Comparison of ENCODE assay signal across 8 cellular contexts in genomic region chr9:93452710-93453046, GRCh38. TPM values are rescaled to one million over a fixed set of nuclear protein-coding genes. Genes with fewer than 3 reads are reported as not detected.
DNase-seq lines count a peak whose midpoint lies in the region; ATAC-seq, FAIRE-seq and TF ChIP-seq lines count a peak whose summit lies in the region.

No MANE protein-coding gene starts in this region.

- WGBS in K562 (ENCODE audit: insufficient coverage, low coverage, missing lambda C conversion rate), result 0% methylated on average over 10 of the region's 10 CpGs
- 0 to 1% (median 1%) methylated on average over 10 of the region's 10 CpGs for WGBS in stomach, 5 donors

- H3K4me3 Mint-ChIP-seq in Caco-2 (ENCODE audit: unreplicated experiment), result peak overlapping the region; percentile 93

- POLR2A ChIA-PET in Caco-2 (lab: Charles Lee) (no interaction called here), K562 (lab: Yijun Ruan, JAX) (interaction anchor here (0.6 to 3.8 kb wide), 5 partner anchors 12 to 459 kb away, joined by 3 to 53 read pairs (median 5); no protein-coding TSS in a partner anchor)

- H3K36me3 ChIP-seq in Caco-2 (ENCODE audit: control insufficient read depth, insufficient read depth, low read length) (no peaks in the 10 kb centered on the region), K562 (ENCODE audit: control insufficient read depth, insufficient read depth, low read length) (peaks cover 46% of the 10 kb centered on the region), stomach (peaks cover 12 to 22% (median 16%) of the 10 kb centered on the region in 4 donors)

- H2AFZ ChIP-seq in K562 (ENCODE audit: low read depth, low read length), result peak overlapping the region; percentile 40; the same call in 1 of the 2 replicates

- H3K27me3 ChIP-seq in Caco-2 (replicated peaks; ENCODE audit: control insufficient read depth, insufficient read depth, low read length) (no peaks in the 10 kb centered on the region), K562 (ENCODE audit: control insufficient read depth in 2 of 2, insufficient read depth in 2 of 2, low read length in 2 of 2) (no peaks in the 10 kb centered on the region), layer of hippocampus (ENCODE audit: control insufficient read depth, insufficient read depth, low read length) (no peaks in the 10 kb centered on the region), stomach (no peaks in the 10 kb centered on the region)

- peak overlapping the region; percentile 86 for H3K4me3 ChIP-seq in Caco-2 (ENCODE audit: low read depth, low read length)
- H3K4me3 ChIP-seq in NB4 (ENCODE audit: low read depth, low read length), result peak overlapping the region; percentile 91
- peak overlapping the region; percentile 81 for H3K4me3 ChIP-seq in K562
- H3K4me3 ChIP-seq in stomach, result peak overlapping the region; percentile 79 to 92 (median 88)

- H3K27me3 Mint-ChIP-seq in Caco-2 (ENCODE audit: insufficient read depth, unreplicated experiment), result no peaks in the 10 kb centered on the region

- TF ChIP-seq CTCF in Caco-2 (IDR thresholded peaks at IDR 0.05; ENCODE audit: insufficient read depth in 1 of 2, low read depth in 1 of 2, low read length in 1 of 2, severe bottlenecking in 1 of 2, unreplicated experiment in 1 of 2) (no peak), NB4 (IDR thresholded peaks at IDR 0.05; ENCODE audit: low read depth, low read length) (no peak), K562 (IDR thresholded peaks at IDR 0.05 in 2 of 3, conservative IDR thresholded peaks at IDR 0.05 in 1 of 3; ENCODE audit: insufficient read depth in 2 of 3, low read depth in 1 of 3, low read length in 3 of 3) (no peak), stomach (IDR thresholded peaks at IDR 0.05) (no peak)

- in situ Hi-C loops in K562 (cut with MboI), result no loop called here

- DNase-seq in Caco-2 (no peak), NB4 (ENCODE audit: low read depth) (peak; percentile 45), K562 (ENCODE audit: extremely low read depth in 1 of 4, low spot score in 3 of 4) (peak in 1 of 4 experiments; percentile 42), stomach (peak; percentile 40), AG20443 (ENCODE audit: low spot score) (no peak)
- DNase-seq in stimulated activated naive CD4-positive, alpha-beta T cell treated with Interleukin-2 at 50 U/mL for 16 hours (lab: John Stamatoyannopoulos, UW), result no peak

- no peak for TF ChIP-seq POLR2A in NB4 (IDR thresholded peaks at IDR 0.05; ENCODE audit: extremely low read depth, insufficient read length)
- no peak for TF ChIP-seq POLR2A in K562 (conservative IDR thresholded peaks at IDR 0.05)
- TF ChIP-seq POLR2A in stomach (IDR thresholded peaks at IDR 0.05), result no peak

- BruUV-seq in Caco-2 (replicated peaks; lab: Mats Ljungman, UMichigan) (no TSS peak), K562 (replicated peaks; lab: Mats Ljungman, UMichigan) (no TSS peak)

- CTCF ChIA-PET in Caco-2 (lab: Charles Lee), result no interaction called here
- CTCF ChIA-PET in K562 (lab: Yijun Ruan, JAX; ENCODE audit: low intra/inter-chr PET ratio), result no interaction called here

- H3K9me1 ChIP-seq in K562 (ENCODE audit: control insufficient read depth, insufficient read depth, low read length), result no peaks in the 10 kb centered on the region

- 0 out of 2 replicates have a peak, but pooled peaks cover 7% of the 10 kb centered on the region for H4K20me1 ChIP-seq in K562 (replicated peaks; ENCODE audit: control insufficient read depth, insufficient read depth, low read length)

- no peak for TF ChIP-seq RAD21 in K562 (CRISPR knock-in tag; conservative IDR thresholded peaks at IDR 0.05 in 1 of 2, IDR thresholded peaks at IDR 0.05 in 1 of 2)

- ATAC-seq in K562 (peak; percentile 24), HG03460 (IDR thresholded peaks at IDR 0.05; ENCODE audit: unreplicated experiment) (no peak)

- H3K9ac ChIP-seq in K562 (ENCODE audit: insufficient read depth in 1 of 2, low read depth in 2 of 2, low read length in 2 of 2), result peak overlapping the region; percentile 76 to 96

- H3K4me1 Mint-ChIP-seq in Caco-2 (ENCODE audit: low read depth, unreplicated experiment), result no peaks in the 10 kb centered on the region

- no peak for FAIRE-seq in K562 (lab: Jason Lieb, UNC)

- H3K4me1 ChIP-seq in Caco-2 (0 out of 2 replicates have a peak, but pooled peaks cover 11% of the 10 kb centered on the region), K562 (replicated peaks in 1 of 2; ENCODE audit: control insufficient read depth in 2 of 2, insufficient read depth in 2 of 2, low read length in 2 of 2) (peaks cover 12 to 13% of the 10 kb centered on the region in 2 experiments; a peak in 4 of 5 replicates), stomach (peaks cover 41 to 61% (median 52%) of the 10 kb centered on the region in 4 donors)

- intact Hi-C loops in Caco-2 (cut with micrococcal nuclease; ENCODE audit: unreplicated experiment), result loop anchor here (5.0 kb wide), 1 partner anchor 140 kb away; no protein-coding TSS in a partner anchor
- intact Hi-C loops in K562 (cut with micrococcal nuclease), result loop anchor here (1.0 to 2.0 kb wide), 2 partner anchors 34 to 114 kb away; no protein-coding TSS in a partner anchor
- intact Hi-C loops in stomach (cut with DNase I; ENCODE audit: low total_unique reads), result no loop called here

- peaks cover 35% of the 10 kb centered on the region for H3K36me3 Mint-ChIP-seq in Caco-2 (ENCODE audit: insufficient read depth, unreplicated experiment)

- H3K4me2 ChIP-seq in K562 (ENCODE audit: insufficient read depth, low read length), result peak overlapping the region; percentile 88

- TF ChIP-seq EP300 in K562 (IDR thresholded peaks at IDR 0.05; ENCODE audit: low read length) (no peak), stomach (IDR thresholded peaks at IDR 0.05) (no peak)

- peak overlapping the region; percentile 78 for H3K27ac Mint-ChIP-seq in Caco-2 (ENCODE audit: unreplicated experiment)

- H3K27ac ChIP-seq in K562 (ENCODE audit: extremely low read depth, low read depth, low read length) (peak overlapping the region; percentile 89), layer of hippocampus (ENCODE audit: low read depth, low read length) (peak overlapping the region; percentile 83), stomach (peak overlapping the region; percentile 95 to 99 (median 97))

- H3K79me2 ChIP-seq in K562 (ENCODE audit: control insufficient read depth, insufficient read depth, low read length), result peaks cover 84% of the 10 kb centered on the region

- H3K9me3 ChIP-seq in Caco-2 (no peaks in the 10 kb centered on the region), K562 (replicated peaks; ENCODE audit: control insufficient read depth, insufficient read depth, low read depth, low read length) (no peaks in the 10 kb centered on the region), stomach (no peaks in the 10 kb centered on the region)

- no peaks in the 10 kb centered on the region for H3K9me3 Mint-ChIP-seq in Caco-2 (ENCODE audit: unreplicated experiment)

TF ChIP-seq in K562, 482 proteins besides CTCF, POLR2A, EP300 and RAD21:
- TF ChIP-seq HEY1 (CRISPR knock-in tag; IDR thresholded peaks at IDR 0.05; ENCODE audit: borderline replicate concordance) (no peak), CC2D1A (IDR thresholded peaks at IDR 0.05) (0 out of 2 replicates have a peak, but pooled peaks have one; percentile 2), RBBP5 (IDR thresholded peaks at IDR 0.05; ENCODE audit: borderline replicate concordance, insufficient read depth, low read length, poor library complexity, severe bottlenecking) (peak; percentile 8)

RNA-seq across cellular contexts. Expression of gene FAM120AOS, which starts 0.7 kb away (rescaled TPM):
- 30.1 and 36.0 TPM in 2 replicates for total RNA-seq in Caco-2 (2022)
- total RNA-seq in K562 (2011; cell fraction: chromatin; rRNA removed; ENCODE audit: low replicate concordance), result 28.9 and 38.7 TPM in 2 replicates
- total RNA-seq in K562 (2011; cell fraction: nucleolus; rRNA removed), result 29.7 and 37.4 TPM in 2 replicates
- total RNA-seq in K562 (2011; cell fraction: nucleoplasm; rRNA removed), result 28.1 and 29.3 TPM in 2 replicates
- 41.4 and 44.4 TPM in 2 replicates for total RNA-seq in K562 (2014; rRNA removed)
- 39.3 and 42.7 TPM in 2 replicates for total RNA-seq in K562 (2014; rRNA removed; fragmentation: Illumina TruSeq; extraction: Trizol)
- 41.7 and 44.3 TPM in 2 replicates for total RNA-seq in K562 (2015; rRNA removed; fragmentation: Illumina TruSeq; extraction: Trizol)
- 39.6 and 43.5 TPM in 2 replicates for total RNA-seq in K562 (2021)
- 29.6 and 46.1 TPM in 2 replicates for polyA plus RNA-seq in K562 (2011; rRNA removed)
- polyA plus RNA-seq in K562 (2011; cell fraction: cytosol; rRNA removed), result 23.3 and 30.5 TPM in 2 replicates
- 19.8 and 21.6 TPM in 2 replicates for polyA plus RNA-seq in K562 (2011; cell fraction: nucleus; rRNA removed)
- polyA plus RNA-seq in K562 (2012), result 35.5 and 37.7 TPM in 2 replicates
- 40.5 and 53.4 TPM in 2 replicates for polyA plus RNA-seq in K562 (2014; fragmentation: Illumina TruSeq; extraction: Trizol)
- 10 to 100 TPM; 18.8 to 19.4 TPM for polyA plus RNA-seq in K562 (2014; fragmentation: Nextera tagmentation; extraction: Ambion mirVana)
- 39.3 and 41.5 TPM in 2 replicates for polyA plus RNA-seq in K562 (2014; rRNA removed)
- 30.7 and 32.0 TPM in 2 replicates for polyA minus RNA-seq in K562 (2011; rRNA and poly(A)+ RNA removed)
- 10.5 and 19.3 TPM in 2 replicates for polyA minus RNA-seq in K562 (2011; cell fraction: cytosol; rRNA and poly(A)+ RNA removed)
- polyA minus RNA-seq in K562 (2011; cell fraction: nucleus; rRNA and poly(A)+ RNA removed), result 16.7 and 21.9 TPM in 2 replicates
- total RNA-seq in stomach, result 100 to 1,000 TPM in 1 of 5 donors, 10 to 100 TPM in 4; 12.9 to 232 (median 40.3) TPM
- polyA plus RNA-seq in stomach, result 10 to 100 TPM; 26.2 to 63.1 (median 38.4) TPM

RNA-seq across cellular contexts. Expression of gene FAM120A, which starts 1.2 kb away (rescaled TPM):
- 42.8 and 43.2 TPM in 2 replicates for total RNA-seq in Caco-2 (2022)
- 111 and 132 TPM in 2 replicates for total RNA-seq in K562 (2011; cell fraction: chromatin; rRNA removed; ENCODE audit: low replicate concordance)
- total RNA-seq in K562 (2011; cell fraction: nucleolus; rRNA removed), result 71.4 and 76.6 TPM in 2 replicates
- total RNA-seq in K562 (2011; cell fraction: nucleoplasm; rRNA removed), result 75.8 and 80.5 TPM in 2 replicates
- total RNA-seq in K562 (2014; rRNA removed), result 42.2 and 56.2 TPM in 2 replicates
- total RNA-seq in K562 (2014; rRNA removed; fragmentation: Illumina TruSeq; extraction: Trizol), result 38.9 and 41.0 TPM in 2 replicates
- 59.5 and 62.1 TPM in 2 replicates for total RNA-seq in K562 (2015; rRNA removed; fragmentation: Illumina TruSeq; extraction: Trizol)
- 71.0 and 72.6 TPM in 2 replicates for total RNA-seq in K562 (2021)
- polyA plus RNA-seq in K562 (2011; rRNA removed), result 50.4 and 52.3 TPM in 2 replicates
- polyA plus RNA-seq in K562 (2011; cell fraction: cytosol; rRNA removed), result 34.5 and 41.7 TPM in 2 replicates
- 56.2 and 77.0 TPM in 2 replicates for polyA plus RNA-seq in K562 (2011; cell fraction: nucleus; rRNA removed)
- 40.3 and 51.8 TPM in 2 replicates for polyA plus RNA-seq in K562 (2012)
- 60.3 and 69.6 TPM in 2 replicates for polyA plus RNA-seq in K562 (2014; fragmentation: Illumina TruSeq; extraction: Trizol)
- polyA plus RNA-seq in K562 (2014; fragmentation: Nextera tagmentation; extraction: Ambion mirVana), result 10 to 100 TPM in 1 of 2 experiments, 1 to 10 TPM in 1; 8.7 to 10.3 TPM
- 34.4 and 47.6 TPM in 2 replicates for polyA plus RNA-seq in K562 (2014; rRNA removed)
- polyA minus RNA-seq in K562 (2011; rRNA and poly(A)+ RNA removed), result 105 and 107 TPM in 2 replicates
- polyA minus RNA-seq in K562 (2011; cell fraction: cytosol; rRNA and poly(A)+ RNA removed), result 89.4 and 94.9 TPM in 2 replicates
- polyA minus RNA-seq in K562 (2011; cell fraction: nucleus; rRNA and poly(A)+ RNA removed), result 102 and 127 TPM in 2 replicates
- 100 to 1,000 TPM in 3 of 5 donors, 10 to 100 TPM in 2; 88.7 to 192 (median 103) TPM for total RNA-seq in stomach
- 10 to 100 TPM; 35.8 to 59.4 (median 42.2) TPM for polyA plus RNA-seq in stomach

Comparison
In these comparisons a context has a peak if more than half of its experiments do, and no peak if none do; other contexts are left out.
1. DNase-seq: peak in NB4 (single experiment) and stomach (single experiment); none in Caco-2 (0 of 2), AG20443 (single experiment) and stimulated activated naive CD4-positive, alpha-beta T cell treated with Interleukin-2 at 50 U/mL for 16 hours (single experiment).
2. Peak in every context shown above with its lines, with median percentiles within 50 percentile points of each other: H3K4me3 ChIP-seq and H3K27ac ChIP-seq.